Comparison of ENCODE assay signal across 19 cellular contexts in the genomic region with DNA sequence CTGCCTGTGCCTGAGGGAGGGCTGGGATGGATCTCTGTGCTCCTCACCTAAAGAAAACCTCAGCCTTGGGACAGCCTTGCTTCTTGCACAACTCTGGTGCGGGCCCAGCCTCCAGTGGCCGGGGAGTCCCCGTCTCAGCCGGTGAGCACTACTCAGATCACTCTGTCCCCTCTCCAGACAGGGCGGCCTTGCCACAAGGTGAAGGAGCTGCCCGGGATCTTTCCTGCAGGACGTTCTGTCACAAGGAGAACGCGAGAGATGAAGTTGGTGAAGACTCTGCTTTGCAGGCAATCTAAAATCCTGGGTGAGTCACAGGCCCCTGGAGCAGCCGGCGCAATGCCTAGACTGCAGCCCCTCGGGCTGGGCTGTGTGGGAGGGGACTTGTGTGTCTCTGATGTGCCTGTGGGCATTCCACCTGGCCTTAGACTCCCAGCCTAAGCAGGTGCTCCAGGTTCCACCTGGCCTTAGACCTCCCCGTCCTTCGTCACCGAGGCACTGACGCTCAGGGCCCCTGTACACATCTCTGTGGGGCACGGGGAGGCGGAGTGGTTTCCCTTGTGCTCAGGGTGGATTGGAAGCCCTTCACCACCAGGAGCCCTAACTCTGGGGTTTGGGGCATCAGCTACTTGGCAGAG. TPM values are rescaled to one million over a fixed set of nuclear protein-coding genes. Genes with fewer than 3 reads are reported as not detected.
DNase-seq lines count a peak whose midpoint lies in the region; ATAC-seq, FAIRE-seq and TF ChIP-seq lines count a peak whose summit lies in the region.
"Had no signal": no experiment of that assay in that cellular context is flagged by ENCODE, and none has a peak within 500 bp of the region (broad histone marks: within the 10 kb centered on the region; RNA-seq: fewer than 3 reads in every experiment).

No MANE protein-coding gene starts in this region.

- H3K4me2 ChIP-seq in trophoblast cell (ENCODE audit: low read length) = no peak overlapping the region
- H3K4me2 ChIP-seq: BLaER1 had no signal

- H2AFZ ChIP-seq in trophoblast cell (ENCODE audit: insufficient read depth, low read length, poor library complexity) = no peak overlapping the region

- ATAC-seq in activated T-cell treated with anti-CD3 and anti-CD28 coated beads, Interleukin-2, amount 50 U/mL, for 72 hours (replicated peaks in 1 of 2) = no peak

- H4K8ac ChIP-seq in trophoblast cell (ENCODE audit: low read depth, low read length) = no peak overlapping the region

- H3K9me3 ChIP-seq in MG63 (peaks cover 14% of the 10 kb centered on the region), trophoblast cell (ENCODE audit: insufficient read depth, low read depth, low read length) (peaks cover 7% of the 10 kb centered on the region), esophagus muscularis mucosa (peaks cover 0 to 12% (median 2%) of the 10 kb centered on the region in 4 donors)
- H3K9me3 ChIP-seq: Caco-2, HAP-1 had no signal

- intact Hi-C loops in esophagus muscularis mucosa (cut with DNase I) = no loop called here

- H2BK12ac ChIP-seq in trophoblast cell (ENCODE audit: low read length) = no peak overlapping the region

- H4K91ac ChIP-seq in trophoblast cell (ENCODE audit: low read depth, low read length) = no peak overlapping the region

- no peaks in the 10 kb centered on the region for H3K9me3 Mint-ChIP-seq in activated T-cell treated with anti-CD3 and anti-CD28 coated beads, Interleukin-2, amount 50 U/mL, for 24 hours
- no peaks in the 10 kb centered on the region for H3K9me3 Mint-ChIP-seq in activated T-cell treated with anti-CD3 and anti-CD28 coated beads, Interleukin-2, amount 50 U/mL, for 72 hours
- peaks cover 2% of the 10 kb centered on the region for H3K9me3 Mint-ChIP-seq in glutamatergic neuron (ENCODE audit: unreplicated experiment)
- no peaks in the 10 kb centered on the region for H3K9me3 Mint-ChIP-seq in activated naive CD8-positive, alpha-beta T cell treated with anti-CD3 and anti-CD28 coated beads for 36 hours
- H3K9me3 Mint-ChIP-seq: CD8-positive, alpha-beta memory T cell had no signal

- H3K4me3 ChIP-seq in MG63 (no peak overlapping the region), trophoblast cell (ENCODE audit: low read depth, low read length) (no peak overlapping the region), esophagus muscularis mucosa (no peak overlapping the region)
- H3K4me3 ChIP-seq: BLaER1, HAP-1 had no signal

- H3K36me3 ChIP-seq in MG63 (peaks cover 5% of the 10 kb centered on the region; the same call in 1 of the 2 replicates), trophoblast cell (ENCODE audit: control insufficient read depth in 1 of 2, insufficient read depth in 2 of 2, low read length in 2 of 2) (no peaks in the 10 kb centered on the region), esophagus muscularis mucosa (no peaks in the 10 kb centered on the region)
- H3K36me3 ChIP-seq: BLaER1, HAP-1 had no signal

- H3K27ac Mint-ChIP-seq in activated T-cell treated with anti-CD3 and anti-CD28 coated beads, Interleukin-2, amount 50 U/mL, for 24 hours = no peak overlapping the region
- no peak overlapping the region for H3K27ac Mint-ChIP-seq in activated T-cell treated with anti-CD3 and anti-CD28 coated beads, Interleukin-2, amount 50 U/mL, for 72 hours
- no peak overlapping the region for H3K27ac Mint-ChIP-seq in glutamatergic neuron (ENCODE audit: unreplicated experiment)
- no peak overlapping the region for H3K27ac Mint-ChIP-seq in activated naive CD8-positive, alpha-beta T cell treated with anti-CD3 and anti-CD28 coated beads for 36 hours
- H3K27ac Mint-ChIP-seq: CD8-positive, alpha-beta memory T cell had no signal

- no peak overlapping the region for H3K23ac ChIP-seq in trophoblast cell (ENCODE audit: low read length)

- no peak overlapping the region for H2BK120ac ChIP-seq in trophoblast cell (ENCODE audit: insufficient read depth, low read length, poor library complexity)

- H4K12ac ChIP-seq in trophoblast cell (ENCODE audit: low read depth, low read length) = no peak overlapping the region

- H3K4me1 Mint-ChIP-seq in activated T-cell treated with anti-CD3 and anti-CD28 coated beads, Interleukin-2, amount 50 U/mL, for 24 hours (ENCODE audit: low read depth) = no peaks in the 10 kb centered on the region
- H3K4me1 Mint-ChIP-seq in activated T-cell treated with anti-CD3 and anti-CD28 coated beads, Interleukin-2, amount 50 U/mL, for 72 hours (ENCODE audit: low read depth) = no peaks in the 10 kb centered on the region
- H3K4me1 Mint-ChIP-seq in glutamatergic neuron (ENCODE audit: low read depth, unreplicated experiment) = peaks cover 3% of the 10 kb centered on the region
- no peaks in the 10 kb centered on the region for H3K4me1 Mint-ChIP-seq in activated naive CD8-positive, alpha-beta T cell treated with anti-CD3 and anti-CD28 coated beads for 36 hours
- H3K4me1 Mint-ChIP-seq: CD8-positive, alpha-beta memory T cell had no signal

- no peak for TF ChIP-seq POLR2A in esophagus muscularis mucosa (IDR thresholded peaks at IDR 0.05; ENCODE audit: low read depth)

- peak; percentile 21 for DNase-seq in activated T-cell treated with anti-CD3 and anti-CD28 coated beads, Interleukin-2, amount 50 U/mL, for 24 hours
- DNase-seq in activated T-cell treated with anti-CD3 and anti-CD28 coated beads, Interleukin-2, amount 50 U/mL, for 72 hours = no peak
- DNase-seq in MG63 = peak; percentile 2
- DNase-seq in glutamatergic neuron = peak; percentile 11
- peak; percentile 45 to 49 for DNase-seq in trophoblast cell
- DNase-seq in activated naive CD8-positive, alpha-beta T cell treated with anti-CD3 and anti-CD28 coated beads for 36 hours = no peak
- DNase-seq in esophagus muscularis mucosa (ENCODE audit: extremely low spot score) = no peak
- no peak for DNase-seq in RCC 7860 (ENCODE audit: low spot score)
- DNase-seq: Caco-2, DND-41, GDM1, GOT3 had no signal

- H3K4me3 Mint-ChIP-seq in activated T-cell treated with anti-CD3 and anti-CD28 coated beads, Interleukin-2, amount 50 U/mL, for 24 hours = no peak overlapping the region
- H3K4me3 Mint-ChIP-seq in activated T-cell treated with anti-CD3 and anti-CD28 coated beads, Interleukin-2, amount 50 U/mL, for 72 hours = no peak overlapping the region
- no peak overlapping the region for H3K4me3 Mint-ChIP-seq in glutamatergic neuron (ENCODE audit: unreplicated experiment)
- H3K4me3 Mint-ChIP-seq in activated naive CD8-positive, alpha-beta T cell treated with anti-CD3 and anti-CD28 coated beads for 36 hours = no peak overlapping the region
- H3K4me3 Mint-ChIP-seq: CD8-positive, alpha-beta memory T cell had no signal

- no peaks in the 10 kb centered on the region for H3K79me1 ChIP-seq in trophoblast cell (ENCODE audit: low read length)

- H3K36me3 Mint-ChIP-seq in activated T-cell treated with anti-CD3 and anti-CD28 coated beads, Interleukin-2, amount 50 U/mL, for 24 hours (ENCODE audit: low read depth) = no peaks in the 10 kb centered on the region
- no peaks in the 10 kb centered on the region for H3K36me3 Mint-ChIP-seq in activated T-cell treated with anti-CD3 and anti-CD28 coated beads, Interleukin-2, amount 50 U/mL, for 72 hours (ENCODE audit: insufficient read depth in 2 of 2)
- peaks cover 5% of the 10 kb centered on the region for H3K36me3 Mint-ChIP-seq in glutamatergic neuron (ENCODE audit: unreplicated experiment)
- H3K36me3 Mint-ChIP-seq in activated naive CD8-positive, alpha-beta T cell treated with anti-CD3 and anti-CD28 coated beads for 36 hours = no peaks in the 10 kb centered on the region
- H3K36me3 Mint-ChIP-seq: CD8-positive, alpha-beta memory T cell had no signal

- no peak overlapping the region for H3K14ac ChIP-seq in trophoblast cell (ENCODE audit: low read length)

- no peak for TF ChIP-seq EP300 in esophagus muscularis mucosa (IDR thresholded peaks at IDR 0.05)

- H3K27me3 Mint-ChIP-seq in activated T-cell treated with anti-CD3 and anti-CD28 coated beads, Interleukin-2, amount 50 U/mL, for 24 hours = peaks cover 47% of the 10 kb centered on the region
- peaks cover 41% of the 10 kb centered on the region for H3K27me3 Mint-ChIP-seq in activated T-cell treated with anti-CD3 and anti-CD28 coated beads, Interleukin-2, amount 50 U/mL, for 72 hours (ENCODE audit: low read depth)
- H3K27me3 Mint-ChIP-seq in glutamatergic neuron (ENCODE audit: unreplicated experiment) = peaks cover 3% of the 10 kb centered on the region
- peaks cover 22% of the 10 kb centered on the region for H3K27me3 Mint-ChIP-seq in activated naive CD8-positive, alpha-beta T cell treated with anti-CD3 and anti-CD28 coated beads for 36 hours

- H3K27me3 ChIP-seq in MG63 (no peaks in the 10 kb centered on the region), trophoblast cell (ENCODE audit: insufficient read depth, low read length) (peaks cover 4% of the 10 kb centered on the region), esophagus muscularis mucosa (peaks cover 0 to 73% (median 0%) of the 10 kb centered on the region in 4 donors)

- no peak for FAIRE-seq in RCC 7860 (lab: Jason Lieb, UNC)
- FAIRE-seq: GM12892 had no signal

- no peaks in the 10 kb centered on the region for H3K79me2 ChIP-seq in trophoblast cell (ENCODE audit: control insufficient read depth, insufficient read depth, low read length, poor library complexity)

- H3K27ac ChIP-seq in trophoblast cell (ENCODE audit: low read depth, low read length) (no peak overlapping the region), esophagus muscularis mucosa (replicated peaks in 1 of 4) (no peak overlapping the region)
- H3K27ac ChIP-seq: 22Rv1, BLaER1 had no signal

- TF ChIP-seq CTCF in glutamatergic neuron (IDR thresholded peaks at IDR 0.05; ENCODE audit: partially characterized antibody, unreplicated experiment) (no peak), esophagus muscularis mucosa (IDR thresholded peaks at IDR 0.05) (no peak)

- no peak overlapping the region for H3K9ac ChIP-seq in trophoblast cell (ENCODE audit: low read length)
- H3K9ac ChIP-seq: BLaER1 had no signal

- H3K4me1 ChIP-seq in trophoblast cell (ENCODE audit: control insufficient read depth in 1 of 2, insufficient read depth in 2 of 2, low read length in 2 of 2) (no peaks in the 10 kb centered on the region), esophagus muscularis mucosa (no peaks in the 10 kb centered on the region)
- H3K4me1 ChIP-seq: Caco-2, HAP-1 had no signal

- no peak overlapping the region for H2BK5ac ChIP-seq in trophoblast cell (ENCODE audit: low read depth, low read length, poor library complexity)

- no peak overlapping the region for H2AK5ac ChIP-seq in trophoblast cell (ENCODE audit: low read length)

- H3K18ac ChIP-seq in trophoblast cell (ENCODE audit: low read length) = no peak overlapping the region

- no peak overlapping the region for H3K4ac ChIP-seq in trophoblast cell (ENCODE audit: low read depth, low read length)

- no CpG with 5 or more reads among the region's 18 CpGs for WGBS in trophoblast cell (ENCODE audit: extremely low coverage, insufficient coverage, insufficient read length)
- WGBS in esophagus muscularis mucosa = 91% methylated on average over 16 of the region's 18 CpGs

RNA-seq across cellular contexts. Expression of gene IRX4, which starts 15.2 kb away (rescaled TPM):
- not detected for total RNA-seq in activated T-cell treated with anti-CD3 and anti-CD28 coated beads, Interleukin-2, amount 50 U/mL, for 72 hours
- 0.66 and 5.1 TPM in 2 replicates for total RNA-seq in MG63 (2014; rRNA removed; shearing (Covaris generic); ENCODE audit: low replicate concordance)
- total RNA-seq in glutamatergic neuron (ENCODE audit: unreplicated experiment) (0.20 TPM), esophagus muscularis mucosa (not detected)
- 25.8 and 26.3 TPM in 2 replicates for polyA plus RNA-seq in trophoblast cell (2013)
- total RNA-seq in activated naive CD8-positive, alpha-beta T cell treated with anti-CD3 and anti-CD28 coated beads for 36 hours = not detected
- total RNA-seq: A673; Caco-2; CD8-positive, alpha-beta memory T cell; HT1080 had no signal
- polyA plus RNA-seq: CD8-positive, alpha-beta memory T cell had no signal

Comparison
In these comparisons a context has a peak if more than half of its experiments do, and no peak if none do; other contexts are left out.
1. DNase-seq: peak in activated T-cell treated with anti-CD3 and anti-CD28 coated beads, Interleukin-2, amount 50 U/mL, for 24 hours (single experiment), MG63 (single experiment), glutamatergic neuron (single experiment) and trophoblast cell (2 of 2); none in activated T-cell treated with anti-CD3 and anti-CD28 coated beads, Interleukin-2, amount 50 U/mL, for 72 hours (0 of 2), activated naive CD8-positive, alpha-beta T cell treated with anti-CD3 and anti-CD28 coated beads for 36 hours (single experiment), esophagus muscularis mucosa (single experiment) and RCC 7860 (single experiment).